ENCODE assay signal across 8 cellular contexts in genomic region chr19:9586764-9587163, GRCh38. TPM values are rescaled to one million over a fixed set of nuclear protein-coding genes. Genes with fewer than 3 reads are reported as not detected.
DNase-seq lines count a peak whose midpoint lies in the region; ATAC-seq, FAIRE-seq and TF ChIP-seq lines count a peak whose summit lies in the region.

No MANE protein-coding gene starts in this region.

- H3K27ac ChIP-seq in adrenal gland: no peak overlapping the region
- no peak overlapping the region for H3K27ac ChIP-seq in right cardiac atrium (ENCODE audit: low read length)

- H3K4me3 ChIP-seq in adrenal gland: no peak overlapping the region
- H3K4me3 ChIP-seq in right cardiac atrium (ENCODE audit: low read length): no peak overlapping the region
- H3K4me3 ChIP-seq in skeletal muscle cell (ENCODE audit: low read depth, low read length): no peak overlapping the region

- peaks cover 10% of the 10 kb centered on the region for H3K4me1 Mint-ChIP-seq in T-helper 17 cell

- H3K27ac Mint-ChIP-seq in T-helper 17 cell: no peak overlapping the region

- peak; percentile 35 to 57 (median 54) for TF ChIP-seq CTCF in adrenal gland (IDR thresholded peaks at IDR 0.05)

- ATAC-seq in T-helper 17 cell: peak; percentile 76
- ATAC-seq in right cardiac atrium: no peak
- no peak for ATAC-seq in HG02623 (IDR thresholded peaks at IDR 0.05; ENCODE audit: unreplicated experiment)
- ATAC-seq in HG03439 (IDR thresholded peaks at IDR 0.05; ENCODE audit: unreplicated experiment): no peak

- intact Hi-C loops in adrenal gland (cut with DNase I): no loop called here
- intact Hi-C loops in right cardiac atrium (cut with DNase I): no loop called here

- peak overlapping the region; percentile 73 for H3K4me3 Mint-ChIP-seq in T-helper 17 cell

- WGBS in adrenal gland, 4 donors: 13 to 16% (median 15%) methylated on average over 7 of the region's 7 CpGs
- 16% methylated on average over 7 of the region's 7 CpGs for WGBS in right cardiac atrium

- H3K27me3 Mint-ChIP-seq in T-helper 17 cell: peaks cover 33% of the 10 kb centered on the region

- H3K27me3 ChIP-seq in adrenal gland: no peaks in the 10 kb centered on the region
- H3K27me3 ChIP-seq in right cardiac atrium (ENCODE audit: control insufficient read depth, insufficient read depth): no peaks in the 10 kb centered on the region

- H3K4me1 ChIP-seq in adrenal gland (replicated peaks in 1 of 2): peaks cover 0 to 14% of the 10 kb centered on the region in 2 donors
- H3K4me1 ChIP-seq in right cardiac atrium (ENCODE audit: control insufficient read depth, insufficient read depth, low read length): no peaks in the 10 kb centered on the region

- peaks cover 6% of the 10 kb centered on the region for H3K36me3 Mint-ChIP-seq in T-helper 17 cell (ENCODE audit: low read depth)

- no peak for TF ChIP-seq POLR2A in adrenal gland (IDR thresholded peaks at IDR 0.05)

- H3K36me3 ChIP-seq in adrenal gland (replicated peaks in 1 of 2): no peaks in the 10 kb centered on the region

- DNase-seq in NCI-H1417 treated with DMSO at 0.1 percent for 48 hours (lab: John Stamatoyannopoulos, UW) (peak; percentile 57), T-helper 17 cell (peak; percentile 31 to 68 (median 52)), adrenal gland (peak; percentile 29 to 82 (median 56)), right cardiac atrium (peak in 2 of 3 donors; percentile 38 to 71), skeletal muscle cell (ENCODE audit: low read depth) (peak; percentile 6)

- H3K9me3 ChIP-seq in T-helper 17 cell (ENCODE audit: control insufficient read depth, low read length, poor library complexity, severe bottlenecking) (no peaks in the 10 kb centered on the region), adrenal gland (replicated peaks in 1 of 3) (no peaks in the 10 kb centered on the region), right cardiac atrium (ENCODE audit: control insufficient read depth, low read length) (no peaks in the 10 kb centered on the region)

- FAIRE-seq in G401.6 (lab: Jason Lieb, UNC): peak; percentile 74

RNA-seq across cellular contexts. Expression of gene ZNF121, which starts 2.5 kb away (rescaled TPM):
- total RNA-seq in T-helper 17 cell: 10 to 100 TPM; 32.9 to 36.6 TPM
- 10 to 100 TPM in 7 of 8 donors, 1 to 10 TPM in 1; 4.7 to 35.6 (median 24.3) TPM for total RNA-seq in adrenal gland
- polyA plus RNA-seq in adrenal gland: 10 to 100 TPM in 1 of 3 donors, 1 to 10 TPM in 2; 6.8 to 13.2 (median 7.0) TPM
- 10 to 100 TPM; 15.1 to 26.1 (median 17.0) TPM for total RNA-seq in right cardiac atrium
- polyA plus RNA-seq in right cardiac atrium: 5.7 TPM

RNA-seq across cellular contexts. Expression of gene ZNF561, which starts 34.3 kb away (rescaled TPM):
- total RNA-seq in T-helper 17 cell: 10 to 100 TPM; 28.1 to 35.8 TPM
- total RNA-seq in adrenal gland: 10 to 100 TPM; 17.8 to 57.9 (median 36.4) TPM
- polyA plus RNA-seq in adrenal gland: 10 to 100 TPM; 20.1 to 28.9 (median 25.4) TPM
- total RNA-seq in right cardiac atrium: 10 to 100 TPM; 20.3 to 24.5 (median 22.7) TPM
- polyA plus RNA-seq in right cardiac atrium: 10.1 TPM

RNA-seq across cellular contexts. Expression of gene ZNF426, which starts 48.3 kb away (rescaled TPM):
- total RNA-seq in T-helper 17 cell (10 to 100 TPM in 1 of 2 donors, 1 to 10 TPM in 1; 9.6 to 10.2 TPM), adrenal gland (10 to 100 TPM; 10.6 to 24.8 (median 15.5) TPM), right cardiac atrium (10 to 100 TPM; 15.8 to 19.6 (median 16.8) TPM)
- polyA plus RNA-seq in adrenal gland (1 to 10 TPM; 2.3 to 7.2 (median 3.1) TPM), right cardiac atrium (4.2 TPM)

Comparison
In these comparisons a context has a peak if more than half of its experiments do, and no peak if none do; other contexts are left out.
1. DNase-seq: peak in every context shown above with its lines; median percentile 57 in NCI-H1417 treated with DMSO at 0.1 percent for 48 hours; 56 in adrenal gland; 54 in right cardiac atrium; 52 in T-helper 17 cell; 6 in skeletal muscle cell.